14 cellular contexts compared by ENCODE assay signal in genomic region chr1:228977307-228977706, GRCh38.
DNase-seq lines count a peak whose midpoint lies in the region; ATAC-seq and TF ChIP-seq lines count a peak whose summit lies in the region.
"Had no signal": no experiment of that assay in that cellular context is flagged by ENCODE, and none has a peak within 500 bp of the region (broad histone marks: within the 10 kb centered on the region; RNA-seq: fewer than 3 reads in every experiment).

No MANE protein-coding gene starts in this region.

- no peak overlapping the region for H4K8ac ChIP-seq in H9 (replicated peaks; ENCODE audit: insufficient read length, low read depth, low read length)
- H4K8ac ChIP-seq in trophoblast cell (ENCODE audit: low read depth, low read length), result no peak overlapping the region

- H3T11ph ChIP-seq in H9 (ENCODE audit: low read length), result no peak overlapping the region

- WGBS in H9 (ENCODE audit: extremely low coverage, insufficient read length, low lambda C conversion rate), result no CpG with 5 or more reads among the region's 8 CpGs
- no CpG with 5 or more reads among the region's 8 CpGs for WGBS in trophoblast cell (ENCODE audit: extremely low coverage, insufficient coverage, insufficient read length)

- H3K36me3 ChIP-seq in trophoblast cell (ENCODE audit: control insufficient read depth in 1 of 2, insufficient read depth in 2 of 2, low read length in 2 of 2), result no peaks in the 10 kb centered on the region

- H3K4me1 Mint-ChIP-seq in H9 (peaks cover 40 to 43% of the 10 kb centered on the region in 2 experiments), brain (peaks cover 59% of the 10 kb centered on the region)
- H3K4me1 Mint-ChIP-seq: B cell, IgD-negative memory B cell had no signal

- no peak overlapping the region for H3K56ac ChIP-seq in H9 (ENCODE audit: insufficient read length, low read depth, low read length)

- H3K4me2 ChIP-seq in H9 (ENCODE audit: insufficient read depth, insufficient read length, low read length) (no peak overlapping the region), trophoblast cell (ENCODE audit: low read length) (no peak overlapping the region)

- no peaks in the 10 kb centered on the region; the same call in 1 of the 2 replicates for H3K4me1 ChIP-seq in H9 (ENCODE audit: insufficient read depth, low read length)
- H3K4me1 ChIP-seq in trophoblast cell (ENCODE audit: control insufficient read depth in 1 of 2, insufficient read depth in 2 of 2, low read length in 2 of 2), result peaks cover 11 to 17% of the 10 kb centered on the region in 2 experiments

- DNase-seq in H9 (peak; percentile 25), iPS-NIHi7 (ENCODE audit: extremely low spot score) (peak; percentile 5), trophoblast cell (no peak), UCSD-AML1 (lab: John Stamatoyannopoulos, UW; ENCODE audit: unreplicated experiment) (no peak)
- DNase-seq: C1 segment of cervical spinal cord; Calu3; CD4-positive, alpha-beta T cell; DMS79 had no signal

- H3K27me3 ChIP-seq in H9 (ENCODE audit: insufficient read depth, low read length) (no peaks in the 10 kb centered on the region), trophoblast cell (ENCODE audit: insufficient read depth, low read length) (no peaks in the 10 kb centered on the region)

- H2BK12ac ChIP-seq in H9 (ENCODE audit: insufficient read length, low read depth, low read length) (no peak overlapping the region), trophoblast cell (ENCODE audit: low read length) (no peak overlapping the region)

- no peak overlapping the region for H3K4ac ChIP-seq in H9 (ENCODE audit: low read depth, low read length)
- no peak overlapping the region for H3K4ac ChIP-seq in trophoblast cell (ENCODE audit: low read depth, low read length)

- no peak overlapping the region for H2BK20ac ChIP-seq in H9 (ENCODE audit: low read depth, low read length, poor library complexity, severe bottlenecking)

- H3K4me3 ChIP-seq in trophoblast cell (ENCODE audit: low read depth, low read length), result no peak overlapping the region
- H3K4me3 ChIP-seq: GM12878 had no signal

- no peaks in the 10 kb centered on the region for H4K20me1 ChIP-seq in H9 (ENCODE audit: control insufficient read depth, insufficient read depth, insufficient read length)

- no peak overlapping the region for H2BK120ac ChIP-seq in H9 (ENCODE audit: low read depth, low read length, poor library complexity, severe bottlenecking)
- no peak overlapping the region for H2BK120ac ChIP-seq in trophoblast cell (ENCODE audit: insufficient read depth, low read length, poor library complexity)

- H3K23ac ChIP-seq in H9 (ENCODE audit: insufficient read length, low read depth, low read length) (no peak overlapping the region), trophoblast cell (ENCODE audit: low read length) (no peak overlapping the region)

- H3K79me1 ChIP-seq in H9 (ENCODE audit: insufficient read depth, low read depth, low read length, poor library complexity, severe bottlenecking), result no peaks in the 10 kb centered on the region
- peaks cover 7% of the 10 kb centered on the region for H3K79me1 ChIP-seq in trophoblast cell (ENCODE audit: low read length)

- TF ChIP-seq CTCF in H9 (conservative IDR thresholded peaks at IDR 0.05), result no peak
- no peak for TF ChIP-seq CTCF in brain (conservative IDR thresholded peaks at IDR 0.05)

- H2BK15ac ChIP-seq in H9 (ENCODE audit: low read depth, low read length), result no peak overlapping the region

- no peak overlapping the region for H4K12ac ChIP-seq in trophoblast cell (ENCODE audit: low read depth, low read length)

- H2AFZ ChIP-seq in H9 (ENCODE audit: low read length), result no peak overlapping the region
- H2AFZ ChIP-seq in trophoblast cell (ENCODE audit: insufficient read depth, low read length, poor library complexity), result no peak overlapping the region

- no peak overlapping the region for H2BK5ac ChIP-seq in H9 (ENCODE audit: insufficient read length, low read length)
- H2BK5ac ChIP-seq in trophoblast cell (ENCODE audit: low read depth, low read length, poor library complexity), result no peak overlapping the region

- no peak overlapping the region for H3K27ac ChIP-seq in H9 (ENCODE audit: insufficient read length, low read depth, low read length)
- H3K27ac ChIP-seq in trophoblast cell (ENCODE audit: low read depth, low read length), result no peak overlapping the region

- ATAC-seq in HG02973 (IDR thresholded peaks at IDR 0.05; ENCODE audit: unreplicated experiment) (no peak), GM18858 (IDR thresholded peaks at IDR 0.05; ENCODE audit: unreplicated experiment) (no peak)
- ATAC-seq: GM12878 had no signal

- no peak overlapping the region for H2AK5ac ChIP-seq in H9 (ENCODE audit: insufficient read length, low read length)
- H2AK5ac ChIP-seq in trophoblast cell (ENCODE audit: low read length), result no peak overlapping the region

- no peaks in the 10 kb centered on the region for H3K23me2 ChIP-seq in H9 (ENCODE audit: insufficient read length, low read depth, low read length, poor library complexity, severe bottlenecking)

- no peak overlapping the region for H4K91ac ChIP-seq in H9 (ENCODE audit: insufficient read length, low read depth, low read length)
- H4K91ac ChIP-seq in trophoblast cell (ENCODE audit: low read depth, low read length), result no peak overlapping the region

- H3K27ac Mint-ChIP-seq in H9 (peak overlapping the region in 1 of 3 experiments; percentile 11; a peak in 1 of 7 replicates), brain (peak overlapping the region in 3 of 5 experiments; percentile 10 to 63 (median 22))
- H3K27ac Mint-ChIP-seq: B cell; CD4-positive, alpha-beta T cell; IgD-negative memory B cell had no signal

- no peaks in the 10 kb centered on the region for H3K79me2 ChIP-seq in H9 (ENCODE audit: insufficient read depth, low read length)
- no peaks in the 10 kb centered on the region for H3K79me2 ChIP-seq in trophoblast cell (ENCODE audit: control insufficient read depth, insufficient read depth, low read length, poor library complexity)

- H3K36me3 Mint-ChIP-seq in H9 (ENCODE audit: insufficient read depth in 1 of 3, low read depth in 3 of 3) (no peaks in the 10 kb centered on the region; a peak in 1 of 7 replicates), brain (no peaks in the 10 kb centered on the region)
- H3K36me3 Mint-ChIP-seq: IgD-negative memory B cell had no signal

- H3K18ac ChIP-seq in H9 (ENCODE audit: insufficient read length, low read depth, low read length) (no peak overlapping the region), trophoblast cell (ENCODE audit: low read length) (no peak overlapping the region)

- H3K27me3 Mint-ChIP-seq in H9 (ENCODE audit: low read depth) (no peaks in the 10 kb centered on the region; the same call in none of the 2 replicates), brain (no peaks in the 10 kb centered on the region)
- H3K27me3 Mint-ChIP-seq: CD4-positive, alpha-beta T cell had no signal

- no peaks in the 10 kb centered on the region; a peak in 1 of 5 replicates for H3K9me3 Mint-ChIP-seq in H9
- peaks cover 0 to 3% (median 0%) of the 10 kb centered on the region in 5 experiments for H3K9me3 Mint-ChIP-seq in brain
- H3K9me3 Mint-ChIP-seq: CD4-positive, alpha-beta T cell had no signal

- H3K4me3 Mint-ChIP-seq in H9, result peak overlapping the region in 1 of 2 experiments; percentile 9; a peak in 1 of 5 replicates
- H3K4me3 Mint-ChIP-seq in brain, result no peak overlapping the region
- H3K4me3 Mint-ChIP-seq: B cell; CD4-positive, alpha-beta T cell; IgD-negative memory B cell had no signal

- H3K14ac ChIP-seq in H9 (ENCODE audit: insufficient read depth, low read length) (no peak overlapping the region), trophoblast cell (ENCODE audit: low read length) (peak overlapping the region; percentile 4)

- no peak overlapping the region for H4K5ac ChIP-seq in H9 (ENCODE audit: insufficient read length, low read depth, low read length)

- H3K9me3 ChIP-seq in H9 (ENCODE audit: control insufficient read depth, low read depth, low read length) (no peaks in the 10 kb centered on the region), trophoblast cell (ENCODE audit: insufficient read depth, low read depth, low read length) (no peaks in the 10 kb centered on the region)

- H3K9ac ChIP-seq in H9 (ENCODE audit: extremely low read depth, insufficient read length, low read length), result no peak overlapping the region
- no peak overlapping the region for H3K9ac ChIP-seq in trophoblast cell (ENCODE audit: low read length)

Comparison
In these comparisons a context has a peak if more than half of its experiments do, and no peak if none do; other contexts are left out.
1. DNase-seq: peak in H9 (single experiment) and iPS-NIHi7 (single experiment); none in trophoblast cell (0 of 2) and UCSD-AML1 (single experiment).